8 cellular contexts compared by ENCODE assay signal in the genomic region with DNA sequence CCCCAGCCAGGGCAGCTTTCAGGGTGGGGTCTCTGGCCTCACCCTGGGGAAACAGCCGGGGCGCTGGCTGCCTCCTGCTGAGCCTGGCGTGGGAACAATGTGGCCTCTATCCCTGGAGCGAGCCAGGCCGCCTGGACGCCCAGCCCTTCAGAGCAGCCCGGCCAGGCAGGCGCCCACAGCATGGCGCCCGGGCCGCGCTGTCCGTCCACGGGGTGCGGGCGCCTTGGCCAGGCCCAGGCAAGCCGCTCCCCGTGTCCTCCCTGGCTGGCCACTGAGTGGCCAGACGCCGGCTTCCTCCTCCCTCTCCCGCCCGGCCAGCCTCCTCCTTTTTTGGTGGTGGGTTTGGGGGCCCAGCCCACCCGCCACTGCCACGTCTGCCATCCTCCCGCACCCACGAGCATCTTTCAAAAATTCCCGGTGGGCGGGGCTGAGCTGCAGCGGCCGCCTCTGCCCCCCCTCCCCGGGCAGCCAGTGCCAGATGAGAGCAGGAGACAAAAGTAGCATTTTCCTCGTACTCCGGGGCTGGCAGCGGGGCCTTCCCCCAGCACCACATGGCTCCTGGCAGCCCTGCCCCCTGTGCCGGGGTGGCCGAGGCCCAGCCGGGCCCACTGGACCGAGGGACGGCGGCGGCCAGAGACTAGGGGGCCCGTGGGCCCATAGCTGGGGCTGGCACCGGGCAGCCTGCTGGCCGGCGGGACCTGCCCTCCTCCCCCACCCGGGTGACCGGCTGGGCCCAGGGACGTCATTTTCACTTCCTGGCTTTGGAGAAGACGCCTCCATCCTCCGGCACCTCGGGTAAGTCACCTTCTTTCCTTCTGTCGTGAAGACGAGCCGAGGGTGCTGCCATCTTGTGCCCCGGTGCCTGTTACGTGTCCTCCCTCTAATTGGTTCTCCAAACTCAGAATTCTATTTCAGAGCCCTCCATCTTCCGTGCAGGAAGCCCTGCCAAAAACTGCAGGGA.
DNase-seq lines count a peak whose midpoint lies in the region; ATAC-seq and TF ChIP-seq lines count a peak whose summit lies in the region.

No MANE protein-coding gene starts in this region.

- peaks cover 0 to 4% (median 0%) of the 10 kb centered on the region in 3 donors for H3K36me3 ChIP-seq in tibial nerve

- no peak for ATAC-seq in HG03095 (IDR thresholded peaks at IDR 0.05; ENCODE audit: unreplicated experiment)

- H3K27me3 ChIP-seq in tibial nerve: no peaks in the 10 kb centered on the region

- peak overlapping the region; percentile 38 to 95 (median 79) for H3K4me3 ChIP-seq in tibial nerve

- DNase-seq in NCI-H2029 (lab: John Stamatoyannopoulos, UW): peak; percentile 59
- no peak for DNase-seq in NCI-H2029 treated with DMSO at 0.1 percent for 48 hours (lab: John Stamatoyannopoulos, UW)
- peak in 57 of 58 donors; percentile 50 to 96 (median 90) for DNase-seq in anterior cingulate cortex (lab: John Stamatoyannopoulos, UW)
- DNase-seq in iris pigment epithelial cell (ENCODE audit: low read depth): peak; percentile 52
- DNase-seq in tibial nerve (ENCODE audit: low spot score in 2 of 2): peak; percentile 78 to 81
- DNase-seq in NCI-H748 treated with DMSO at 0.1 percent for 48 hours (lab: John Stamatoyannopoulos, UW): no peak
- no peak for DNase-seq in activated CD4-positive, alpha-beta T cell treated with anti-CD3 and anti-CD28 coated beads for 48 hours

- peak; percentile 15 to 67 for TF ChIP-seq POLR2A in tibial nerve (IDR thresholded peaks at IDR 0.05)

- peak in 2 of 5 experiments; percentile 6 to 39 for TF ChIP-seq CTCF in tibial nerve (IDR thresholded peaks at IDR 0.05)

- peak; percentile 33 to 86 for TF ChIP-seq EP300 in tibial nerve (IDR thresholded peaks at IDR 0.05)

- peak overlapping the region; percentile 73 to 99 (median 94) for H3K27ac ChIP-seq in tibial nerve

- 6 to 11% methylated on average over 29 to 46 of the region's 57 CpGs for WGBS in tibial nerve, 2 donors

- no peaks in the 10 kb centered on the region for H3K9me3 ChIP-seq in tibial nerve

- peaks cover 6 to 85% (median 62%) of the 10 kb centered on the region in 4 donors for H3K4me1 ChIP-seq in tibial nerve

Comparison
In these comparisons a context has a peak if more than half of its experiments do, and no peak if none do; other contexts are left out.
1. DNase-seq: peak in NCI-H2029 (single experiment), anterior cingulate cortex (57 of 58), iris pigment epithelial cell (single experiment) and tibial nerve (2 of 2); none in NCI-H2029 treated with DMSO at 0.1 percent for 48 hours (single experiment), NCI-H748 treated with DMSO at 0.1 percent for 48 hours (single experiment) and activated CD4-positive, alpha-beta T cell treated with anti-CD3 and anti-CD28 coated beads for 48 hours (single experiment).